In genomic region chr2:119756837-119757236, GRCh38 we compare ENCODE assay signal across 8 cellular contexts.
DNase-seq lines count a peak whose midpoint lies in the region; ATAC-seq lines count a peak whose summit lies in the region.
"Had no signal": no experiment of that assay in that cellular context is flagged by ENCODE, and none has a peak within 500 bp of the region (broad histone marks: within the 10 kb centered on the region; RNA-seq: fewer than 3 reads in every experiment).

No MANE protein-coding gene starts in this region.

- peak; percentile 57 for DNase-seq in NCI-H226
- peak; percentile 68 for DNase-seq in amniotic epithelial cell (ENCODE audit: low read depth)
- DNase-seq in iris pigment epithelial cell (ENCODE audit: low read depth) = peak; percentile 88
- DNase-seq in stimulated activated CD8-positive, alpha-beta memory T cell treated with anti-CD3 and anti-CD28 coated beads, Interleukin-4, amount 100 ng/mL, for 48 hours = peak; percentile 58
- no peak for DNase-seq in NCI-H2107 treated with DMSO at 0.1 percent for 48 hours (lab: John Stamatoyannopoulos, UW; ENCODE audit: unreplicated experiment)
- DNase-seq in NCI-H146 (lab: John Stamatoyannopoulos, UW) = no peak

- no peak for ATAC-seq in HG02885 (IDR thresholded peaks at IDR 0.05; ENCODE audit: poor library complexity, unreplicated experiment)
- ATAC-seq: left colon had no signal

Comparison
In these comparisons a context has a peak if more than half of its experiments do, and no peak if none do; other contexts are left out.
1. DNase-seq: peak in NCI-H226 (single experiment), amniotic epithelial cell (single experiment), iris pigment epithelial cell (single experiment) and stimulated activated CD8-positive, alpha-beta memory T cell treated with anti-CD3 and anti-CD28 coated beads, Interleukin-4, amount 100 ng/mL, for 48 hours (single experiment); none in NCI-H2107 treated with DMSO at 0.1 percent for 48 hours (single experiment) and NCI-H146 (single experiment).